In genomic region chr1:194044892-194045291, GRCh38 we compare ENCODE assay signal across 3 cellular contexts.
TF ChIP-seq lines count a peak whose summit lies in the region.

No MANE protein-coding gene starts in this region.

TF ChIP-seq in IMR-90, 13 proteins besides CTCF, POLR2A, EP300 and RAD21:
- TF ChIP-seq FOS (IDR thresholded peaks at IDR 0.05; ENCODE audit: low read depth, low read length) (no peak), NFE2L2 (IDR thresholded peaks at IDR 0.05; ENCODE audit: low read depth, low read length) (no peak), MXI1 (IDR thresholded peaks at IDR 0.05; ENCODE audit: borderline replicate concordance, low read depth, low read length) (no peak), RFX5 (IDR thresholded peaks at IDR 0.05; ENCODE audit: low read depth, low read length) (no peak), CEBPB (IDR thresholded peaks at IDR 0.05; ENCODE audit: low read depth, low read length) (no peak), MAZ (IDR thresholded peaks at IDR 0.05; ENCODE audit: borderline replicate concordance, low read depth, low read length) (no peak), CHD1 (IDR thresholded peaks at IDR 0.05; ENCODE audit: low read depth, low read length) (no peak), SMC3 (IDR thresholded peaks at IDR 0.05; ENCODE audit: low read depth, low read length) (no peak), BHLHE40 (IDR thresholded peaks at IDR 0.05; ENCODE audit: low read depth, low read length) (no peak), MAFK (IDR thresholded peaks at IDR 0.05; ENCODE audit: low read depth, low read length) (no peak), RCOR1 (IDR thresholded peaks at IDR 0.05; ENCODE audit: insufficient replicate concordance, low read length) (no peak)
- TF ChIP-seq, protein P1, sequence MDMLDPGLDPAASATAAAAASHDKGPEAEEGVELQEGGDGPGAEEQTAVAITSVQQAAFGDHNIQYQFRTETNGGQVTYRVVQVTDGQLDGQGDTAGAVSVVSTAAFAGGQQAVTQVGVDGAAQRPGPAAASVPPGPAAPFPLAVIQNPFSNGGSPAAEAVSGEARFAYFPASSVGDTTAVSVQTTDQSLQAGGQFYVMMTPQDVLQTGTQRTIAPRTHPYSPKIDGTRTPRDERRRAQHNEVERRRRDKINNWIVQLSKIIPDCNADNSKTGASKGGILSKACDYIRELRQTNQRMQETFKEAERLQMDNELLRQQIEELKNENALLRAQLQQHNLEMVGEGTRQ (IDR thresholded peaks at IDR 0.05; ENCODE audit: low read depth, low read length) = no peak
- TF ChIP-seq, protein P2, sequence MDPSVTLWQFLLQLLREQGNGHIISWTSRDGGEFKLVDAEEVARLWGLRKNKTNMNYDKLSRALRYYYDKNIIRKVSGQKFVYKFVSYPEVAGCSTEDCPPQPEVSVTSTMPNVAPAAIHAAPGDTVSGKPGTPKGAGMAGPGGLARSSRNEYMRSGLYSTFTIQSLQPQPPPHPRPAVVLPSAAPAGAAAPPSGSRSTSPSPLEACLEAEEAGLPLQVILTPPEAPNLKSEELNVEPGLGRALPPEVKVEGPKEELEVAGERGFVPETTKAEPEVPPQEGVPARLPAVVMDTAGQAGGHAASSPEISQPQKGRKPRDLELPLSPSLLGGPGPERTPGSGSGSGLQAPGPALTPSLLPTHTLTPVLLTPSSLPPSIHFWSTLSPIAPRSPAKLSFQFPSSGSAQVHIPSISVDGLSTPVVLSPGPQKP (IDR thresholded peaks at IDR 0.05; ENCODE audit: borderline replicate concordance, low read depth, low read length) = no peak

TF ChIP-seq in SK-N-SH treated with all-trans-retinoic acid at 6 μM for 48 hours, 23 proteins besides CTCF, POLR2A, EP300 and RAD21:
- no peak for TF ChIP-seq TOX (CRISPR knock-in tag; IDR thresholded peaks at IDR 0.05; ENCODE audit: borderline replicate concordance)

TF ChIP-seq in HEK293T, 16 proteins besides CTCF, POLR2A, EP300 and RAD21:
- no peak for TF ChIP-seq ELF4 (IDR thresholded peaks at IDR 0.05)
- no peak for TF ChIP-seq TARDBP (IDR thresholded peaks at IDR 0.05)
- TF ChIP-seq ARNT (IDR thresholded peaks at IDR 0.05) = no peak
- no peak for TF ChIP-seq L3MBTL2 (conservative IDR thresholded peaks at IDR 0.05)
- no peak for TF ChIP-seq HDGF (IDR thresholded peaks at IDR 0.05; ENCODE audit: borderline replicate concordance)
- TF ChIP-seq SUZ12 (IDR thresholded peaks at IDR 0.05) = no peak
- no peak for TF ChIP-seq FOXA1 (IDR thresholded peaks at IDR 0.05)
- TF ChIP-seq ZNF384 (IDR thresholded peaks at IDR 0.05) = no peak
- no peak for TF ChIP-seq SP1 (IDR thresholded peaks at IDR 0.05)
- TF ChIP-seq LEF1 (IDR thresholded peaks at IDR 0.05; ENCODE audit: borderline replicate concordance) = no peak
- no peak for TF ChIP-seq FOXM1 (IDR thresholded peaks at IDR 0.05; ENCODE audit: borderline replicate concordance)
- TF ChIP-seq NFRKB (IDR thresholded peaks at IDR 0.05) = no peak
- no peak for TF ChIP-seq FOXK2 (IDR thresholded peaks at IDR 0.05)
- TF ChIP-seq PKNOX1 (IDR thresholded peaks at IDR 0.05) = no peak
- no peak for TF ChIP-seq BHLHE40 (IDR thresholded peaks at IDR 0.05; ENCODE audit: borderline replicate concordance)
- no peak for TF ChIP-seq CTBP1 (IDR thresholded peaks at IDR 0.05; ENCODE audit: borderline replicate concordance)
